In genomic region chr4:114400531-114400930, GRCh38 we compare ENCODE assay signal across 2 cellular contexts.
TF ChIP-seq lines count a peak whose summit lies in the region.

No MANE protein-coding gene starts in this region.

TF ChIP-seq in SK-N-SH treated with all-trans-retinoic acid at 6 μM for 48 hours, 23 proteins besides CTCF, POLR2A, EP300 and RAD21 (continued from another document):
- TF ChIP-seq TCF4 (CRISPR knock-in tag; IDR thresholded peaks at IDR 0.05; ENCODE audit: borderline replicate concordance) (no peak), PPARA (CRISPR knock-in tag; IDR thresholded peaks at IDR 0.05; ENCODE audit: borderline replicate concordance) (no peak), CSDC2 (CRISPR knock-in tag; IDR thresholded peaks at IDR 0.05) (no peak), ISL1 (CRISPR knock-in tag; IDR thresholded peaks at IDR 0.05) (peak; percentile 56)
TF ChIP-seq in SK-N-SH treated with all-trans-retinoic acid at 6 μM for 48 hours: peak in this region for 1.

TF ChIP-seq in SK-N-SH, 30 proteins besides CTCF, POLR2A, EP300 and RAD21:
- TF ChIP-seq USF1 (IDR thresholded peaks at IDR 0.05; ENCODE audit: borderline replicate concordance, low read depth) (no peak), RXRA (IDR thresholded peaks at IDR 0.05; ENCODE audit: borderline replicate concordance, low read depth) (no peak), NRF1 (IDR thresholded peaks at IDR 0.05; ENCODE audit: low read depth, low read length) (no peak), FOSL2 (IDR thresholded peaks at IDR 0.05; ENCODE audit: borderline replicate concordance, low read depth) (no peak), RCOR1 (IDR thresholded peaks at IDR 0.05; ENCODE audit: low read length) (no peak), GATA2 (CRISPR knock-in tag; IDR thresholded peaks at IDR 0.05) (no peak), SMC3 (IDR thresholded peaks at IDR 0.05; ENCODE audit: low read depth, low read length) (no peak), MEF2A (IDR thresholded peaks at IDR 0.05; ENCODE audit: borderline replicate concordance, low read depth) (no peak), MAX (IDR thresholded peaks at IDR 0.05; ENCODE audit: low read depth) (no peak), NFIC (IDR thresholded peaks at IDR 0.05; ENCODE audit: borderline replicate concordance) (no peak), PBX3 (IDR thresholded peaks at IDR 0.05) (no peak), TEAD4 (IDR thresholded peaks at IDR 0.05; ENCODE audit: borderline replicate concordance, insufficient read depth) (no peak)
- TF ChIP-seq, protein P1, sequence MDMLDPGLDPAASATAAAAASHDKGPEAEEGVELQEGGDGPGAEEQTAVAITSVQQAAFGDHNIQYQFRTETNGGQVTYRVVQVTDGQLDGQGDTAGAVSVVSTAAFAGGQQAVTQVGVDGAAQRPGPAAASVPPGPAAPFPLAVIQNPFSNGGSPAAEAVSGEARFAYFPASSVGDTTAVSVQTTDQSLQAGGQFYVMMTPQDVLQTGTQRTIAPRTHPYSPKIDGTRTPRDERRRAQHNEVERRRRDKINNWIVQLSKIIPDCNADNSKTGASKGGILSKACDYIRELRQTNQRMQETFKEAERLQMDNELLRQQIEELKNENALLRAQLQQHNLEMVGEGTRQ (IDR thresholded peaks at IDR 0.05; ENCODE audit: borderline replicate concordance, low read depth, low read length), result no peak
- TF ChIP-seq, protein P2, sequence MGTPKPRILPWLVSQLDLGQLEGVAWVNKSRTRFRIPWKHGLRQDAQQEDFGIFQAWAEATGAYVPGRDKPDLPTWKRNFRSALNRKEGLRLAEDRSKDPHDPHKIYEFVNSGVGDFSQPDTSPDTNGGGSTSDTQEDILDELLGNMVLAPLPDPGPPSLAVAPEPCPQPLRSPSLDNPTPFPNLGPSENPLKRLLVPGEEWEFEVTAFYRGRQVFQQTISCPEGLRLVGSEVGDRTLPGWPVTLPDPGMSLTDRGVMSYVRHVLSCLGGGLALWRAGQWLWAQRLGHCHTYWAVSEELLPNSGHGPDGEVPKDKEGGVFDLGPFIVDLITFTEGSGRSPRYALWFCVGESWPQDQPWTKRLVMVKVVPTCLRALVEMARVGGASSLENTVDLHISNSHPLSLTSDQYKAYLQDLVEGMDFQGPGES (IDR thresholded peaks at IDR 0.05; ENCODE audit: low read depth, low read length), result no peak
